8 cellular contexts compared by ENCODE assay signal in genomic region chr14:90235179-90235976, GRCh38. TPM values are rescaled to one million over a fixed set of nuclear protein-coding genes. Genes with fewer than 3 reads are reported as not detected.
DNase-seq lines count a peak whose midpoint lies in the region; ATAC-seq and TF ChIP-seq lines count a peak whose summit lies in the region.

No MANE protein-coding gene starts in this region.

- no peak overlapping the region for H3K9ac ChIP-seq in H9 (ENCODE audit: extremely low read depth, insufficient read length, low read length)

- H3K9me3 Mint-ChIP-seq in H9 = peaks cover 39% of the 10 kb centered on the region in 2 experiments
- H3K9me3 Mint-ChIP-seq in T-helper 2 cell treated with Interferon-gamma antibody and Interleukin-4, amounts not matched to agents 5 μg/mL and 100 μg/mL, for 36 hours = peaks cover 41% of the 10 kb centered on the region

- H3K9me3 ChIP-seq in H9 (ENCODE audit: control insufficient read depth, low read depth, low read length) = peaks cover 16% of the 10 kb centered on the region

- H3K56ac ChIP-seq in H9 (ENCODE audit: insufficient read length, low read depth, low read length) = no peak overlapping the region

- peaks cover 24% of the 10 kb centered on the region for H3K27me3 Mint-ChIP-seq in H9 (ENCODE audit: low read depth)
- H3K27me3 Mint-ChIP-seq in T-helper 2 cell treated with Interferon-gamma antibody and Interleukin-4, amounts not matched to agents 5 μg/mL and 100 μg/mL, for 36 hours (ENCODE audit: low read depth) = peaks cover 14% of the 10 kb centered on the region

- H2BK12ac ChIP-seq in H9 (ENCODE audit: insufficient read length, low read depth, low read length) = no peak overlapping the region

- no peak overlapping the region for H2AK5ac ChIP-seq in H9 (ENCODE audit: insufficient read length, low read length)

- no peak overlapping the region for H3K27ac Mint-ChIP-seq in H9
- H3K27ac Mint-ChIP-seq in T-helper 2 cell treated with Interferon-gamma antibody and Interleukin-4, amounts not matched to agents 5 μg/mL and 100 μg/mL, for 36 hours = no peak overlapping the region

- H2BK5ac ChIP-seq in H9 (ENCODE audit: insufficient read length, low read length) = no peak overlapping the region

- no peaks in the 10 kb centered on the region for H3K79me2 ChIP-seq in H9 (ENCODE audit: insufficient read depth, low read length)

- peak overlapping the region in 1 of 2 experiments; percentile 27; a peak in 1 of 5 replicates for H3K4me3 Mint-ChIP-seq in H9
- no peak overlapping the region for H3K4me3 Mint-ChIP-seq in T-helper 2 cell treated with Interferon-gamma antibody and Interleukin-4, amounts not matched to agents 5 μg/mL and 100 μg/mL, for 36 hours

- H2BK120ac ChIP-seq in H9 (ENCODE audit: low read depth, low read length, poor library complexity, severe bottlenecking) = no peak overlapping the region

- H4K20me1 ChIP-seq in H9 (ENCODE audit: control insufficient read depth, insufficient read depth, insufficient read length) = no peaks in the 10 kb centered on the region

- no peak overlapping the region for H4K8ac ChIP-seq in H9 (replicated peaks; ENCODE audit: insufficient read length, low read depth, low read length)

- no peak overlapping the region for H3K23ac ChIP-seq in H9 (ENCODE audit: insufficient read length, low read depth, low read length)

- no CpG with 5 or more reads among the region's 25 CpGs for WGBS in H9 (ENCODE audit: extremely low coverage, insufficient read length, low lambda C conversion rate)

- H3T11ph ChIP-seq in H9 (ENCODE audit: low read length) = no peak overlapping the region

- DNase-seq in DMS153 treated with DMSO at 0.1 percent for 48 hours (lab: John Stamatoyannopoulos, UW; ENCODE audit: unreplicated experiment) = peak; percentile 46
- DNase-seq in H9 = peak; percentile 89
- peak; percentile 27 to 41 for DNase-seq in NCI-H1930 (lab: John Stamatoyannopoulos, UW)
- peak; percentile 59 for DNase-seq in T-helper 2 cell treated with Interferon-gamma antibody and Interleukin-4, amounts not matched to agents 5 μg/mL and 100 μg/mL, for 36 hours (ENCODE audit: low spot score)
- DNase-seq in astrocyte of the hippocampus (ENCODE audit: low read depth, low spot score) = peak; percentile 80
- peak; percentile 19 for DNase-seq in iPS DF 4.7 (ENCODE audit: extremely low read depth, low spot score)
- DNase-seq in stimulated activated CD4-positive, alpha-beta T cell treated with anti-CD3 and anti-CD28 coated beads, Interleukin-15, amount 100 ng/mL, for 1 hour (ENCODE audit: low read depth in 1 of 2, low spot score in 1 of 2) = peak; percentile 21 to 53

- H3K4me2 ChIP-seq in H9 (ENCODE audit: insufficient read depth, insufficient read length, low read length) = no peak overlapping the region

- TF ChIP-seq CTCF in H9 (conservative IDR thresholded peaks at IDR 0.05) = peak; percentile 99

- no peaks in the 10 kb centered on the region for H3K4me1 ChIP-seq in H9 (ENCODE audit: insufficient read depth, low read length)

- no peak overlapping the region for H3K4ac ChIP-seq in H9 (ENCODE audit: low read depth, low read length)

- no peak overlapping the region for H4K5ac ChIP-seq in H9 (ENCODE audit: insufficient read length, low read depth, low read length)

- no peaks in the 10 kb centered on the region for H3K4me1 Mint-ChIP-seq in H9
- H3K4me1 Mint-ChIP-seq in T-helper 2 cell treated with Interferon-gamma antibody and Interleukin-4, amounts not matched to agents 5 μg/mL and 100 μg/mL, for 36 hours (ENCODE audit: low read depth) = peaks cover 2% of the 10 kb centered on the region

- no peaks in the 10 kb centered on the region for H3K23me2 ChIP-seq in H9 (ENCODE audit: insufficient read length, low read depth, low read length, poor library complexity, severe bottlenecking)

- H2BK15ac ChIP-seq in H9 (ENCODE audit: low read depth, low read length) = no peak overlapping the region

- no peak overlapping the region for H2AFZ ChIP-seq in H9 (ENCODE audit: low read length)

- H3K14ac ChIP-seq in H9 (ENCODE audit: insufficient read depth, low read length) = no peak overlapping the region

- H3K18ac ChIP-seq in H9 (ENCODE audit: insufficient read length, low read depth, low read length) = no peak overlapping the region

- no peak for ATAC-seq in HG03565 (IDR thresholded peaks at IDR 0.05; ENCODE audit: unreplicated experiment)

- H3K79me1 ChIP-seq in H9 (ENCODE audit: insufficient read depth, low read depth, low read length, poor library complexity, severe bottlenecking) = no peaks in the 10 kb centered on the region

- no peak overlapping the region for H2BK20ac ChIP-seq in H9 (ENCODE audit: low read depth, low read length, poor library complexity, severe bottlenecking)

- no peak overlapping the region for H3K27ac ChIP-seq in H9 (ENCODE audit: insufficient read length, low read depth, low read length)

- no peaks in the 10 kb centered on the region for H3K27me3 ChIP-seq in H9 (ENCODE audit: insufficient read depth, low read length)

- peaks cover 5 to 27% (median 23%) of the 10 kb centered on the region in 3 experiments; a peak in 5 of 7 replicates for H3K36me3 Mint-ChIP-seq in H9 (ENCODE audit: insufficient read depth in 1 of 3, low read depth in 3 of 3)
- peaks cover 8% of the 10 kb centered on the region for H3K36me3 Mint-ChIP-seq in T-helper 2 cell treated with Interferon-gamma antibody and Interleukin-4, amounts not matched to agents 5 μg/mL and 100 μg/mL, for 36 hours (ENCODE audit: low read depth)

- H4K91ac ChIP-seq in H9 (ENCODE audit: insufficient read length, low read depth, low read length) = no peak overlapping the region

RNA-seq across cellular contexts. Expression of gene PSMC1, which starts 21.0 kb away (rescaled TPM):
- total RNA-seq in H9 (2021) = 97.3 and 113 TPM in 2 replicates

Comparison
In these comparisons a context has a peak if more than half of its experiments do, and no peak if none do; other contexts are left out.
1. DNase-seq: peak in every context shown above with its lines; median percentile 89 in H9; 80 in astrocyte of the hippocampus; 59 in T-helper 2 cell treated with Interferon-gamma antibody and Interleukin-4, amounts not matched to agents 5 μg/mL and 100 μg/mL, for 36 hours; 46 in DMS153 treated with DMSO at 0.1 percent for 48 hours; 37 in stimulated activated CD4-positive, alpha-beta T cell treated with anti-CD3 and anti-CD28 coated beads, Interleukin-15, amount 100 ng/mL, for 1 hour; 34 in NCI-H1930; 19 in iPS DF 4.7.